22 cellular contexts compared by ENCODE assay signal in the genomic region with DNA sequence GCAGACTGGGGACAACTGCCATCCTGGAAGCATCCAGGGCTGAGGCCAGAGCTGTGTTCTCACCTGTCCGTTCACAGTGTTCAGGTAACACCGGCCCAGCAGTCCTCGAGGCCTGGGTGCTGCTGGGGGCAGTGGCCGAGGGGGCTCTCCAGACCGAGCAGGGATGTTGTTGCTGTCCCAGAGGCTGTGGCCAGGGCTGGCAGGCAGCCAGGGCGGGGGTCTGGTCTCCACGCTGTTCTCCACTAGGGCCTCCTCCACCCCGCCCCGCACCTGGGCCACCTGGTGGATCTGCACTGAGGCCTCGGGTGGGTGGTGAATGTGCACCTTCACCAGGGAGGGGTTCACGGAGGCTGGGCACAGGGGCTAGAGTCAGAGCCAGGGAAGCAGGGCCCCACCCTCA.
"Had no signal": no experiment of that assay in that cellular context is flagged by ENCODE, and none has a peak within 500 bp of the region (broad histone marks: within the 10 kb centered on the region; RNA-seq: fewer than 3 reads in every experiment).

No MANE protein-coding gene starts in this region.

- DNase-seq: activated CD4-positive, alpha-beta T cell treated with anti-CD3 and anti-CD28 coated beads, Interleukin-2, amount 10 ng/mL, durations not matched to agents 24 days and 14 days; activated CD8-positive, alpha-beta T cell treated with anti-CD3 and anti-CD28 coated beads for 36 hours; activated naive CD4-positive, alpha-beta T cell; activated naive CD8-positive, alpha-beta T cell treated with anti-CD3 and anti-CD28 coated beads, Interleukin-2, amount 10 ng/mL, durations not matched to agents 7 days and 5 days; activated T-cell treated with anti-CD3 and anti-CD28 coated beads, Interleukin-2, amount 50 U/mL, for 1 hour; amygdala; body of pancreas; central memory CD4-positive, alpha-beta T cell; colonic mucosa; erythroblast; head of caudate nucleus; left lung; mesendoderm; naive thymus-derived CD8-positive, alpha-beta T cell; sigmoid colon; stimulated activated CD4-positive, alpha-beta T cell treated with anti-CD3 and anti-CD28 coated beads, Interleukin-4, amount 100 ng/mL, for 4 hours; stimulated activated naive B cell treated with anti-CD40 and anti-IgM and Interleukin-4, amounts not matched to agents 10 μg/mL and 1 μg/mL and 100 μg/mL, for 72 hours; substantia nigra; T1000 had no signal

- H2AFZ ChIP-seq: parathyroid adenoma had no signal

- H3K27me3 Mint-ChIP-seq: activated CD8-positive, alpha-beta T cell treated with anti-CD3 and anti-CD28 coated beads for 36 hours; activated T-helper 17 cell treated with anti-CD3 and anti-CD28 coated beads, Interleukin-2, amount 50 U/mL, for 72 hours had no signal

- H3K4me1 ChIP-seq: colonic mucosa, parathyroid adenoma had no signal

- H3K4me1 Mint-ChIP-seq: activated CD4-positive, alpha-beta T cell treated with anti-CD3 and anti-CD28 coated beads, Interleukin-2, amount 10 ng/mL, durations not matched to agents 24 days and 14 days had no signal

- H3K9me3 Mint-ChIP-seq: activated CD4-positive, alpha-beta T cell treated with anti-CD3 and anti-CD28 coated beads, Interleukin-2, amount 10 ng/mL, durations not matched to agents 24 days and 14 days; activated CD8-positive, alpha-beta T cell treated with anti-CD3 and anti-CD28 coated beads for 36 hours; activated naive CD8-positive, alpha-beta T cell treated with anti-CD3 and anti-CD28 coated beads, Interleukin-2, amount 10 ng/mL, durations not matched to agents 7 days and 5 days; activated T-helper 17 cell treated with anti-CD3 and anti-CD28 coated beads, Interleukin-2, amount 50 U/mL, for 72 hours; naive thymus-derived CD8-positive, alpha-beta T cell; stimulated activated naive B cell treated with anti-CD40 and anti-IgM and Interleukin-4, amounts not matched to agents 10 μg/mL and 1 μg/mL and 100 μg/mL, for 72 hours; type B pancreatic cell had no signal

- H3K4me3 ChIP-seq: body of pancreas, colonic mucosa, left lung, sigmoid colon had no signal

- H3K27me3 ChIP-seq: body of pancreas, colonic mucosa, left lung, sigmoid colon had no signal

- H3K9me3 ChIP-seq: body of pancreas, colonic mucosa, left lung, sigmoid colon had no signal

- H3K4me3 Mint-ChIP-seq: activated CD4-positive, alpha-beta T cell treated with anti-CD3 and anti-CD28 coated beads, Interleukin-2, amount 10 ng/mL, durations not matched to agents 24 days and 14 days; activated CD8-positive, alpha-beta T cell treated with anti-CD3 and anti-CD28 coated beads for 36 hours; activated naive CD8-positive, alpha-beta T cell treated with anti-CD3 and anti-CD28 coated beads, Interleukin-2, amount 10 ng/mL, durations not matched to agents 7 days and 5 days; activated T-helper 17 cell treated with anti-CD3 and anti-CD28 coated beads, Interleukin-2, amount 50 U/mL, for 72 hours; naive thymus-derived CD8-positive, alpha-beta T cell; stimulated activated naive B cell treated with anti-CD40 and anti-IgM and Interleukin-4, amounts not matched to agents 10 μg/mL and 1 μg/mL and 100 μg/mL, for 72 hours; type B pancreatic cell had no signal

- H3K79me2 ChIP-seq: parathyroid adenoma had no signal

- H3K27ac ChIP-seq: colonic mucosa, left lung, parathyroid adenoma, sigmoid colon had no signal

- H3K27ac Mint-ChIP-seq: activated CD4-positive, alpha-beta T cell treated with anti-CD3 and anti-CD28 coated beads, Interleukin-2, amount 10 ng/mL, durations not matched to agents 24 days and 14 days; activated CD8-positive, alpha-beta T cell treated with anti-CD3 and anti-CD28 coated beads for 36 hours; activated naive CD8-positive, alpha-beta T cell treated with anti-CD3 and anti-CD28 coated beads, Interleukin-2, amount 10 ng/mL, durations not matched to agents 7 days and 5 days; activated T-helper 17 cell treated with anti-CD3 and anti-CD28 coated beads, Interleukin-2, amount 50 U/mL, for 72 hours had no signal

- H3K36me3 Mint-ChIP-seq: activated naive CD8-positive, alpha-beta T cell treated with anti-CD3 and anti-CD28 coated beads, Interleukin-2, amount 10 ng/mL, durations not matched to agents 7 days and 5 days; naive thymus-derived CD8-positive, alpha-beta T cell; stimulated activated naive B cell treated with anti-CD40 and anti-IgM and Interleukin-4, amounts not matched to agents 10 μg/mL and 1 μg/mL and 100 μg/mL, for 72 hours; type B pancreatic cell had no signal

- ATAC-seq: activated CD8-positive, alpha-beta T cell treated with anti-CD3 and anti-CD28 coated beads for 36 hours; activated T-helper 17 cell treated with anti-CD3 and anti-CD28 coated beads, Interleukin-2, amount 50 U/mL, for 72 hours; left lung; naive thymus-derived CD8-positive, alpha-beta T cell; stimulated activated naive B cell treated with anti-CD40 and anti-IgM and Interleukin-4, amounts not matched to agents 10 μg/mL and 1 μg/mL and 100 μg/mL, for 72 hours had no signal

- H3K36me3 ChIP-seq: colonic mucosa, left lung, sigmoid colon had no signal
